Comparison of ENCODE assay signal across 1 cellular context in the genomic region with DNA sequence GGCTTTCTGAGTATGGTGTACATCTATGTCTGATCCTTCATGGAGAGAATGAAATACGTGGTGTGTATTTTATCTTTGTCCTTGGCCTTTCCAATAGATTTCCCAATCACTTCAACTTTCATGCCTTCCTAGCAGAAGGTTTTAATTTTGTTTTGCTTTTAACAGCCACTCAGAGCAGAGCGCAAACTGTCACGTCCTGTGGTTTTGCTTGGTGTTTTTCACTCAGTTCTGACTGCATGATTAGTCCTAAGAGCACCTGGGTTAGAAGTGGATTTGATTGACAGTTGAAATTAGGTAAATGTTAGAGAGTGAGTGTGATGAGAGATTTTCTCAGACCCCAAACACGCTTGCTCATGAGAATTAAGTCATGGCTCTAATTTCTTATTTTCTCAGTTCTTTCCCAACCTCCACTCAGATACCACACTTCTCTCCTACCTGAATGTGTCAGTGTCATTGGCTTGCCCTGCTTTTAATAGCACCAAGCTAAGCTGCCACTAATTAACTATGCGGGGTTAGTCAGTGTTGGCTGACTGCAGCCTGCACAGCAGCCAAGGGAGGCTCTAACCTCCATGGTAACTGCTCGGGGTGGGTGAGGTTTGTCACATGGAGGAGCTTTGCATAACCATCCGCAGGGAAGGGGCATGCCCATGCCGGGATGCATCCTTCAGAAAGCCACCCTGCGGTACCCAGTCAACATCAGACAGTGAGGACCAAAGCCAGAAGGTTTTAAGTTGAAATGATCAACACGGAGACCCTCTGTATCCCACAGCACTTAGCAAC.
TF ChIP-seq lines count a peak whose summit lies in the region.

No MANE protein-coding gene starts in this region.

TF ChIP-seq in GM12878, 131 proteins besides CTCF, POLR2A, EP300 and RAD21 (continued from another document and continues in another):
- TF ChIP-seq, protein P1, sequence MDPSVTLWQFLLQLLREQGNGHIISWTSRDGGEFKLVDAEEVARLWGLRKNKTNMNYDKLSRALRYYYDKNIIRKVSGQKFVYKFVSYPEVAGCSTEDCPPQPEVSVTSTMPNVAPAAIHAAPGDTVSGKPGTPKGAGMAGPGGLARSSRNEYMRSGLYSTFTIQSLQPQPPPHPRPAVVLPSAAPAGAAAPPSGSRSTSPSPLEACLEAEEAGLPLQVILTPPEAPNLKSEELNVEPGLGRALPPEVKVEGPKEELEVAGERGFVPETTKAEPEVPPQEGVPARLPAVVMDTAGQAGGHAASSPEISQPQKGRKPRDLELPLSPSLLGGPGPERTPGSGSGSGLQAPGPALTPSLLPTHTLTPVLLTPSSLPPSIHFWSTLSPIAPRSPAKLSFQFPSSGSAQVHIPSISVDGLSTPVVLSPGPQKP (IDR thresholded peaks at IDR 0.05; ENCODE audit: low read depth, low read length): no peak
- TF ChIP-seq, protein P2, sequence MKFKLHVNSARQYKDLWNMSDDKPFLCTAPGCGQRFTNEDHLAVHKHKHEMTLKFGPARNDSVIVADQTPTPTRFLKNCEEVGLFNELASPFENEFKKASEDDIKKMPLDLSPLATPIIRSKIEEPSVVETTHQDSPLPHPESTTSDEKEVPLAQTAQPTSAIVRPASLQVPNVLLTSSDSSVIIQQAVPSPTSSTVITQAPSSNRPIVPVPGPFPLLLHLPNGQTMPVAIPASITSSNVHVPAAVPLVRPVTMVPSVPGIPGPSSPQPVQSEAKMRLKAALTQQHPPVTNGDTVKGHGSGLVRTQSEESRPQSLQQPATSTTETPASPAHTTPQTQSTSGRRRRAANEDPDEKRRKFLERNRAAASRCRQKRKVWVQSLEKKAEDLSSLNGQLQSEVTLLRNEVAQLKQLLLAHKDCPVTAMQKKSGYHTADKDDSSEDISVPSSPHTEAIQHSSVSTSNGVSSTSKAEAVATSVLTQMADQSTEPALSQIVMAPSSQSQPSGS (IDR thresholded peaks at IDR 0.05; ENCODE audit: low read length): no peak
- TF ChIP-seq, protein P3, sequence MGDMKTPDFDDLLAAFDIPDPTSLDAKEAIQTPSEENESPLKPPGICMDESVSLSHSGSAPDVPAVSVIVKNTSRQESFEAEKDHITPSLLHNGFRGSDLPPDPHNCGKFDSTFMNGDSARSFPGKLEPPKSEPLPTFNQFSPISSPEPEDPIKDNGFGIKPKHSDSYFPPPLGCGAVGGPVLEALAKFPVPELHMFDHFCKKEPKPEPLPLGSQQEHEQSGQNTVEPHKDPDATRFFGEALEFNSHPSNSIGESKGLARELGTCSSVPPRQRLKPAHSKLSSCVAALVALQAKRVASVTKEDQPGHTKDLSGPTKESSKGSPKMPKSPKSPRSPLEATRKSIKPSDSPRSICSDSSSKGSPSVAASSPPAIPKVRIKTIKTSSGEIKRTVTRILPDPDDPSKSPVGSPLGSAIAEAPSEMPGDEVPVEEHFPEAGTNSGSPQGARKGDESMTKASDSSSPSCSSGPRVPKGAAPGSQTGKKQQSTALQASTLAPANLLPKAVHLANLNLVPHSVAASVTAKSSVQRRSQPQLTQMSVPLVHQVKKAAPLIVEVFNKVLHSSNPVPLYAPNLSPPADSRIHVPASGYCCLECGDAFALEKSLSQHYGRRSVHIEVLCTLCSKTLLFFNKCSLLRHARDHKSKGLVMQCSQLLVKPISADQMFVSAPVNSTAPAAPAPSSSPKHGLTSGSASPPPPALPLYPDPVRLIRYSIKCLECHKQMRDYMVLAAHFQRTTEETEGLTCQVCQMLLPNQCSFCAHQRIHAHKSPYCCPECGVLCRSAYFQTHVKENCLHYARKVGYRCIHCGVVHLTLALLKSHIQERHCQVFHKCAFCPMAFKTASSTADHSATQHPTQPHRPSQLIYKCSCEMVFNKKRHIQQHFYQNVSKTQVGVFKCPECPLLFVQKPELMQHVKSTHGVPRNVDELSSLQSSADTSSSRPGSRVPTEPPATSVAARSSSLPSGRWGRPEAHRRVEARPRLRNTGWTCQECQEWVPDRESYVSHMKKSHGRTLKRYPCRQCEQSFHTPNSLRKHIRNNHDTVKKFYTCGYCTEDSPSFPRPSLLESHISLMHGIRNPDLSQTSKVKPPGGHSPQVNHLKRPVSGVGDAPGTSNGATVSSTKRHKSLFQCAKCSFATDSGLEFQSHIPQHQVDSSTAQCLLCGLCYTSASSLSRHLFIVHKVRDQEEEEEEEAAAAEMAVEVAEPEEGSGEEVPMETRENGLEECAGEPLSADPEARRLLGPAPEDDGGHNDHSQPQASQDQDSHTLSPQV (IDR thresholded peaks at IDR 0.05): peak; percentile 89
- TF ChIP-seq, protein P4, sequence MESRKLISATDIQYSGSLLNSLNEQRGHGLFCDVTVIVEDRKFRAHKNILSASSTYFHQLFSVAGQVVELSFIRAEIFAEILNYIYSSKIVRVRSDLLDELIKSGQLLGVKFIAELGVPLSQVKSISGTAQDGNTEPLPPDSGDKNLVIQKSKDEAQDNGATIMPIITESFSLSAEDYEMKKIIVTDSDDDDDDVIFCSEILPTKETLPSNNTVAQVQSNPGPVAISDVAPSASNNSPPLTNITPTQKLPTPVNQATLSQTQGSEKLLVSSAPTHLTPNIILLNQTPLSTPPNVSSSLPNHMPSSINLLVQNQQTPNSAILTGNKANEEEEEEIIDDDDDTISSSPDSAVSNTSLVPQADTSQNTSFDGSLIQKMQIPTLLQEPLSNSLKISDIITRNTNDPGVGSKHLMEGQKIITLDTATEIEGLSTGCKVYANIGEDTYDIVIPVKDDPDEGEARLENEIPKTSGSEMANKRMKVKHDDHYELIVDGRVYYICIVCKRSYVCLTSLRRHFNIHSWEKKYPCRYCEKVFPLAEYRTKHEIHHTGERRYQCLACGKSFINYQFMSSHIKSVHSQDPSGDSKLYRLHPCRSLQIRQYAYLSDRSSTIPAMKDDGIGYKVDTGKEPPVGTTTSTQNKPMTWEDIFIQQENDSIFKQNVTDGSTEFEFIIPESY (IDR thresholded peaks at IDR 0.05): no peak
- TF ChIP-seq TCF7 (IDR thresholded peaks at IDR 0.05; ENCODE audit: borderline replicate concordance) (no peak), ZNF207 (IDR thresholded peaks at IDR 0.05; ENCODE audit: borderline replicate concordance) (peak; percentile 38), YY1 (IDR thresholded peaks at IDR 0.05; ENCODE audit: low read depth, low read length) (no peak), SMAD5 (IDR thresholded peaks at IDR 0.05; ENCODE audit: low read depth) (peak; percentile 39; the same call in 1 of the 2 replicates), SMAD1 (IDR thresholded peaks at IDR 0.05; ENCODE audit: low read depth, partially characterized antibody) (peak; percentile 69), NR2C2 (IDR thresholded peaks at IDR 0.05; ENCODE audit: borderline replicate concordance, control insufficient read depth, insufficient read length, low read depth) (no peak), NRF1 (conservative IDR thresholded peaks at IDR 0.05; ENCODE audit: low read depth, low read length) (no peak), FOXK2 (IDR thresholded peaks at IDR 0.05) (no peak), ASH2L (IDR thresholded peaks at IDR 0.05; ENCODE audit: borderline replicate concordance, low read depth) (no peak), MTA3 (IDR thresholded peaks at IDR 0.05; ENCODE audit: borderline replicate concordance, low read length) (no peak), HCFC1 (IDR thresholded peaks at IDR 0.05; ENCODE audit: low read length) (no peak), CHD2 (IDR thresholded peaks at IDR 0.05; ENCODE audit: borderline replicate concordance, low read depth, low read length) (peak; percentile 77; the same call in 1 of the 2 replicates), IRF4 (IDR thresholded peaks at IDR 0.05; ENCODE audit: low read depth, low read length) (peak; percentile 16), ZNF274 (IDR thresholded peaks at IDR 0.05; ENCODE audit: insufficient read depth, insufficient read length) (no peak), JUNB (IDR thresholded peaks at IDR 0.05) (peak; percentile 69), RCOR1 (conservative IDR thresholded peaks at IDR 0.05; ENCODE audit: low read depth, low read length) (peak; percentile 59; the same call in 1 of the 2 replicates), ZSCAN29 (IDR thresholded peaks at IDR 0.05) (no peak), ZZZ3 (IDR thresholded peaks at IDR 0.05; ENCODE audit: control insufficient read depth, insufficient read length, low read depth) (no peak), HDGF (IDR thresholded peaks at IDR 0.05) (peak; percentile 38; the same call in 1 of the 2 replicates), NR2F1 (conservative IDR thresholded peaks at IDR 0.05) (peak; percentile 37), HDAC6 (IDR thresholded peaks at IDR 0.05; ENCODE audit: unreplicated experiment) (no peak), RAD51 (IDR thresholded peaks at IDR 0.05) (peak; percentile 86), EGR1 (IDR thresholded peaks at IDR 0.05; ENCODE audit: borderline replicate concordance in 1 of 2, low read depth in 2 of 2, low read length in 2 of 2) (no peak), PAX5 (IDR thresholded peaks at IDR 0.05; ENCODE audit: borderline replicate concordance, low read depth, low read length) (peak; percentile 7; the same call in 1 of the 2 replicates), ZNF24 (IDR thresholded peaks at IDR 0.05) (0 out of 2 replicates have a peak, but pooled peaks have one; percentile 3), BRCA1 (IDR thresholded peaks at IDR 0.05; ENCODE audit: low read depth, low read length) (no peak)
- TF ChIP-seq, protein P5, sequence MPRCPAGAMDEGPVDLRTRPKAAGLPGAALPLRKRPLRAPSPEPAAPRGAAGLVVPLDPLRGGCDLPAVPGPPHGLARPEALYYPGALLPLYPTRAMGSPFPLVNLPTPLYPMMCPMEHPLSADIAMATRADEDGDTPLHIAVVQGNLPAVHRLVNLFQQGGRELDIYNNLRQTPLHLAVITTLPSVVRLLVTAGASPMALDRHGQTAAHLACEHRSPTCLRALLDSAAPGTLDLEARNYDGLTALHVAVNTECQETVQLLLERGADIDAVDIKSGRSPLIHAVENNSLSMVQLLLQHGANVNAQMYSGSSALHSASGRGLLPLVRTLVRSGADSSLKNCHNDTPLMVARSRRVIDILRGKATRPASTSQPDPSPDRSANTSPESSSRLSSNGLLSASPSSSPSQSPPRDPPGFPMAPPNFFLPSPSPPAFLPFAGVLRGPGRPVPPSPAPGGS (IDR thresholded peaks at IDR 0.05; ENCODE audit: borderline replicate concordance, insufficient read depth, low read depth, low read length, poor library complexity, severe bottlenecking): peak; percentile 99
- TF ChIP-seq, protein P6, sequence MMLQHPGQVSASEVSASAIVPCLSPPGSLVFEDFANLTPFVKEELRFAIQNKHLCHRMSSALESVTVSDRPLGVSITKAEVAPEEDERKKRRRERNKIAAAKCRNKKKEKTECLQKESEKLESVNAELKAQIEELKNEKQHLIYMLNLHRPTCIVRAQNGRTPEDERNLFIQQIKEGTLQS (IDR thresholded peaks at IDR 0.05; ENCODE audit: borderline replicate concordance, extremely low read depth, low read depth, low read length): no peak
- TF ChIP-seq, protein P7, sequence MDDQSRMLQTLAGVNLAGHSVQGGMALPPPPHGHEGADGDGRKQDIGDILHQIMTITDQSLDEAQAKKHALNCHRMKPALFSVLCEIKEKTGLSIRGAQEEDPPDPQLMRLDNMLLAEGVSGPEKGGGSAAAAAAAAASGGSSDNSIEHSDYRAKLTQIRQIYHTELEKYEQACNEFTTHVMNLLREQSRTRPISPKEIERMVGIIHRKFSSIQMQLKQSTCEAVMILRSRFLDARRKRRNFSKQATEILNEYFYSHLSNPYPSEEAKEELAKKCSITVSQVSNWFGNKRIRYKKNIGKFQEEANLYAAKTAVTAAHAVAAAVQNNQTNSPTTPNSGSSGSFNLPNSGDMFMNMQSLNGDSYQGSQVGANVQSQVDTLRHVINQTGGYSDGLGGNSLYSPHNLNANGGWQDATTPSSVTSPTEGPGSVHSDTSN (IDR thresholded peaks at IDR 0.05; ENCODE audit: insufficient replicate concordance, low read depth, low read length): peak; percentile 88
- TF ChIP-seq, protein P8, sequence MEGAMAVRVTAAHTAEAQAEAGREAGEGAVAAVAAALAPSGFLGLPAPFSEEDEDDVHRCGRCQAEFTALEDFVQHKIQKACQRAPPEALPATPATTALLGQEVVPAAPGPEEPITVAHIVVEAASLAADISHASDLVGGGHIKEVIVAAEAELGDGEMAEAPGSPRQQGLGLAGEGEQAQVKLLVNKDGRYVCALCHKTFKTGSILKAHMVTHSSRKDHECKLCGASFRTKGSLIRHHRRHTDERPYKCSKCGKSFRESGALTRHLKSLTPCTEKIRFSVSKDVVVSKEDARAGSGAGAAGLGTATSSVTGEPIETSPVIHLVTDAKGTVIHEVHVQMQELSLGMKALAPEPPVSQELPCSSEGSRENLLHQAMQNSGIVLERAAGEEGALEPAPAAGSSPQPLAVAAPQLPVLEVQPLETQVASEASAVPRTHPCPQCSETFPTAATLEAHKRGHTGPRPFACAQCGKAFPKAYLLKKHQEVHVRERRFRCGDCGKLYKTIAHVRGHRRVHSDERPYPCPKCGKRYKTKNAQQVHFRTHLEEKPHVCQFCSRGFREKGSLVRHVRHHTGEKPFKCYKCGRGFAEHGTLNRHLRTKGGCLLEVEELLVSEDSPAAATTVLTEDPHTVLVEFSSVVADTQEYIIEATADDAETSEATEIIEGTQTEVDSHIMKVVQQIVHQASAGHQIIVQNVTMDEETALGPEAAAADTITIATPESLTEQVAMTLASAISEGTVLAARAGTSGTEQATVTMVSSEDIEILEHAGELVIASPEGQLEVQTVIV (IDR thresholded peaks at IDR 0.05; ENCODE audit: borderline replicate concordance, partially characterized antibody): peak; percentile 21
- TF ChIP-seq, protein P9, sequence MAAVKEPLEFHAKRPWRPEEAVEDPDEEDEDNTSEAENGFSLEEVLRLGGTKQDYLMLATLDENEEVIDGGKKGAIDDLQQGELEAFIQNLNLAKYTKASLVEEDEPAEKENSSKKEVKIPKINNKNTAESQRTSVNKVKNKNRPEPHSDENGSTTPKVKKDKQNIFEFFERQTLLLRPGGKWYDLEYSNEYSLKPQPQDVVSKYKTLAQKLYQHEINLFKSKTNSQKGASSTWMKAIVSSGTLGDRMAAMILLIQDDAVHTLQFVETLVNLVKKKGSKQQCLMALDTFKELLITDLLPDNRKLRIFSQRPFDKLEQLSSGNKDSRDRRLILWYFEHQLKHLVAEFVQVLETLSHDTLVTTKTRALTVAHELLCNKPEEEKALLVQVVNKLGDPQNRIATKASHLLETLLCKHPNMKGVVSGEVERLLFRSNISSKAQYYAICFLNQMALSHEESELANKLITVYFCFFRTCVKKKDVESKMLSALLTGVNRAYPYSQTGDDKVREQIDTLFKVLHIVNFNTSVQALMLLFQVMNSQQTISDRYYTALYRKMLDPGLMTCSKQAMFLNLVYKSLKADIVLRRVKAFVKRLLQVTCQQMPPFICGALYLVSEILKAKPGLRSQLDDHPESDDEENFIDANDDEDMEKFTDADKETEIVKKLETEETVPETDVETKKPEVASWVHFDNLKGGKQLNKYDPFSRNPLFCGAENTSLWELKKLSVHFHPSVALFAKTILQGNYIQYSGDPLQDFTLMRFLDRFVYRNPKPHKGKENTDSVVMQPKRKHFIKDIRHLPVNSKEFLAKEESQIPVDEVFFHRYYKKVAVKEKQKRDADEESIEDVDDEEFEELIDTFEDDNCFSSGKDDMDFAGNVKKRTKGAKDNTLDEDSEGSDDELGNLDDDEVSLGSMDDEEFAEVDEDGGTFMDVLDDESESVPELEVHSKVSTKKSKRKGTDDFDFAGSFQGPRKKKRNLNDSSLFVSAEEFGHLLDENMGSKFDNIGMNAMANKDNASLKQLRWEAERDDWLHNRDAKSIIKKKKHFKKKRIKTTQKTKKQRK (IDR thresholded peaks at IDR 0.05; ENCODE audit: low read depth, low read length): no peak
